ENCODE assay signal across 10 cellular contexts in the genomic region with DNA sequence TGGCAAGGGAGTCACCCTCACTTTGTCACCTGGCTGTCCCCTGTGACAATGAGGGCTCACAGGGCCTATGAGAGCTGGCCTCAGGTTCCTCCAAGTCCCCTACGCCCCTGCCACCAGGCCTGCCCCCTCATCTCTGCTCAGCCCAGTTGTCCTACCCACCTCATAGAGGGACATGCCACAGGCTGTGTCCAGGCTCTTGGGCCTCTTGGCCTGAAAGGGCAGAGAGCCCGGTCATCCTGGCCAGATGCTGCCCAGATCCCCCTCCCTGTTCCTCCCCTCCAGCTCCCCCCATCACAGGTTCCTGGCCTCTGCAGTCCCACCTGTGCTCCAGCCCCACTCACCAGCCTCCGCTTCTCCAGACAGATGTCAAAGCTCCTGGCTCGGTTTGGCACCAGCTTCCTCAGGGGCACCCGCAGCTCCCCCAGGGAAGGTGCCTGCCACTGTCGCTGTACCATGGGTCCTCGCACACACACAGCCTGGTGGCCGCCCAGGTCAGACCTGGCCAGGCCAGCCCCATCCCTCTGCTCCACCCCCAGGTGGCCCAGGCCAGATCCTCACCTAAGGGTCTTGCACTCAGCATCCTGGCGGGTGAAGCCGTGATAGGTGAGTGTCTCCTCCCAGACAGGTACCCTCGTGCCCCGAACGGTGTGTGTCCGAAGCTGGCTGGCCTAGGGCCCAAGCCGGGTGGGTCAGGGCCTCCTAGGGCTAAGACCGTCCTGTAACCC. TPM values are rescaled to one million over a fixed set of nuclear protein-coding genes. Genes with fewer than 3 reads are reported as not detected.
DNase-seq lines count a peak whose midpoint lies in the region; ATAC-seq and TF ChIP-seq lines count a peak whose summit lies in the region.
"Had no signal": no experiment of that assay in that cellular context is flagged by ENCODE, and none has a peak within 500 bp of the region (broad histone marks: within the 10 kb centered on the region; RNA-seq: fewer than 3 reads in every experiment).

No MANE protein-coding gene starts in this region.

- H3K4me1 Mint-ChIP-seq in T-helper 2 cell treated with Interferon-gamma antibody and Interleukin-4, amounts not matched to agents 5 μg/mL and 100 μg/mL, for 36 hours (ENCODE audit: low read depth), result peaks cover 31% of the 10 kb centered on the region
- H3K4me1 Mint-ChIP-seq in WTC11 (peaks cover 45% of the 10 kb centered on the region), immature natural killer cell (peaks cover 42 to 44% of the 10 kb centered on the region in 2 donors)

- peaks cover 24 to 37% (median 34%) of the 10 kb centered on the region in 4 donors for H3K36me3 ChIP-seq in stomach

- peaks cover 24% of the 10 kb centered on the region for H3K36me3 Mint-ChIP-seq in T-helper 2 cell treated with Interferon-gamma antibody and Interleukin-4, amounts not matched to agents 5 μg/mL and 100 μg/mL, for 36 hours (ENCODE audit: low read depth)
- H3K36me3 Mint-ChIP-seq in WTC11 (peaks cover 15% of the 10 kb centered on the region), immature natural killer cell (peaks cover 0 to 12% (median 0%) of the 10 kb centered on the region in 3 donors)

- peaks cover 3% of the 10 kb centered on the region for H3K27me3 Mint-ChIP-seq in T-helper 2 cell treated with Interferon-gamma antibody and Interleukin-4, amounts not matched to agents 5 μg/mL and 100 μg/mL, for 36 hours (ENCODE audit: low read depth)
- H3K27me3 Mint-ChIP-seq in WTC11 (ENCODE audit: low read depth) (peaks cover 39% of the 10 kb centered on the region), immature natural killer cell (ENCODE audit: low read depth in 3 of 3) (peaks cover 8 to 17% (median 12%) of the 10 kb centered on the region in 3 donors)

- POLR2A ChIA-PET in WTC11 (lab: Charles Lee), result interaction anchor here (0.9 to 3.3 kb wide), 2 partner anchors 15 to 32 kb away, joined by 3 to 13 read pairs; a partner anchor contains a TSS

- no peaks in the 10 kb centered on the region for H3K9me3 Mint-ChIP-seq in T-helper 2 cell treated with Interferon-gamma antibody and Interleukin-4, amounts not matched to agents 5 μg/mL and 100 μg/mL, for 36 hours
- H3K9me3 Mint-ChIP-seq in WTC11 (no peaks in the 10 kb centered on the region; the same call in 1 of the 2 replicates), immature natural killer cell (no peaks in the 10 kb centered on the region)

- H3K9me3 ChIP-seq in stomach, result no peaks in the 10 kb centered on the region

- TF ChIP-seq CTCF in WTC11 (IDR thresholded peaks at IDR 0.05), result no peak
- no peak for TF ChIP-seq CTCF in stomach (IDR thresholded peaks at IDR 0.05)

- DNase-seq in T-helper 2 cell treated with Interferon-gamma antibody and Interleukin-4, amounts not matched to agents 5 μg/mL and 100 μg/mL, for 36 hours (ENCODE audit: low spot score), result no peak
- DNase-seq in T-helper 2 cell (no peak), WTC11 (ENCODE audit: low spot score) (no peak), immature natural killer cell (peak in 1 of 3 donors; percentile 9), stomach (no peak), DMS153 treated with DMSO at 0.1 percent for 48 hours (lab: John Stamatoyannopoulos, UW; ENCODE audit: unreplicated experiment) (no peak)
- no peak for DNase-seq in stimulated activated naive CD4-positive, alpha-beta T cell treated with Interleukin-2 at 50 U/mL for 16 hours (lab: John Stamatoyannopoulos, UW)
- DNase-seq in stimulated activated CD4-positive, alpha-beta T cell treated with anti-CD3 and anti-CD28 coated beads, Interleukin-4, amount 100 ng/mL, for 4 hours, result no peak

- peak overlapping the region; percentile 98 for H3K27ac Mint-ChIP-seq in T-helper 2 cell treated with Interferon-gamma antibody and Interleukin-4, amounts not matched to agents 5 μg/mL and 100 μg/mL, for 36 hours
- H3K27ac Mint-ChIP-seq in WTC11, result no peak overlapping the region
- H3K27ac Mint-ChIP-seq in immature natural killer cell, result peak overlapping the region; percentile 97 to 99 (median 98)

- peak overlapping the region; percentile 45 to 85 (median 73) for H3K27ac ChIP-seq in stomach

- H3K27me3 ChIP-seq in stomach, result peaks cover 0 to 32% (median 5%) of the 10 kb centered on the region in 3 donors

- no peak for TF ChIP-seq POLR2A in stomach (IDR thresholded peaks at IDR 0.05)

- ATAC-seq in WTC11, result no peak

- peak overlapping the region; percentile 83 for H3K4me3 Mint-ChIP-seq in T-helper 2 cell treated with Interferon-gamma antibody and Interleukin-4, amounts not matched to agents 5 μg/mL and 100 μg/mL, for 36 hours
- H3K4me3 Mint-ChIP-seq in WTC11 (no peak overlapping the region), immature natural killer cell (peak overlapping the region; percentile 80 to 88 (median 85))

- WGBS in stomach, 5 donors, result 89 to 94% (median 90%) methylated on average over 9 to 16 of the region's 16 CpGs

- H3K4me3 ChIP-seq in stomach, result peak overlapping the region in 2 of 4 donors; percentile 36 to 42

- CTCF ChIA-PET in WTC11 (lab: Charles Lee), result interaction anchor here (0.6 to 10.2 kb wide), 37 partner anchors 9 to 415 kb away, joined by 3 to 200 read pairs (median 4); a partner anchor contains a TSS

- intact Hi-C loops in stomach (cut with DNase I; ENCODE audit: low total_unique reads), result no loop called here

- no peak for TF ChIP-seq EP300 in stomach (IDR thresholded peaks at IDR 0.05)

- H3K4me1 ChIP-seq in stomach, result peaks cover 16 to 27% (median 20%) of the 10 kb centered on the region in 4 donors

TF ChIP-seq in WTC11, 78 proteins besides CTCF, POLR2A, EP300 and RAD21:
- TF ChIP-seq, protein P1, sequence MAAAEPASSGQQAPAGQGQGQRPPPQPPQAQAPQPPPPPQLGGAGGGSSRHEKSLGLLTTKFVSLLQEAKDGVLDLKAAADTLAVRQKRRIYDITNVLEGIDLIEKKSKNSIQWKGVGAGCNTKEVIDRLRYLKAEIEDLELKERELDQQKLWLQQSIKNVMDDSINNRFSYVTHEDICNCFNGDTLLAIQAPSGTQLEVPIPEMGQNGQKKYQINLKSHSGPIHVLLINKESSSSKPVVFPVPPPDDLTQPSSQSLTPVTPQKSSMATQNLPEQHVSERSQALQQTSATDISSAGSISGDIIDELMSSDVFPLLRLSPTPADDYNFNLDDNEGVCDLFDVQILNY (CRISPR knock-in tag; IDR thresholded peaks at IDR 0.05), result no peak
- 0 out of 2 replicates have a peak, but pooled peaks have one; percentile 60 for TF ChIP-seq TCF7 (CRISPR knock-in tag; IDR thresholded peaks at IDR 0.05; ENCODE audit: low read depth)

RNA-seq across cellular contexts. Expression of a gene that starts 8.2 kb away (rescaled TPM):
- total RNA-seq in WTC11 (2021), result 201 to 231 TPM (median 213 TPM) in 3 replicates
- polyA plus RNA-seq in immature natural killer cell, result 100 to 1,000 TPM; 173 to 261 (median 195) TPM
- 100 to 1,000 TPM; 186 to 806 (median 497) TPM for total RNA-seq in stomach
- polyA plus RNA-seq in stomach, result 100 to 1,000 TPM; 148 to 193 (median 181) TPM

RNA-seq across cellular contexts. Expression of a gene that starts 14.8 kb away (rescaled TPM):
- total RNA-seq in WTC11 (2021), result 7.6 to 8.3 TPM (median 7.8 TPM) in 3 replicates
- polyA plus RNA-seq in immature natural killer cell, result 10 to 100 TPM; 10.1 to 13.4 (median 12.3) TPM
- 100 to 1,000 TPM in 1 of 5 donors, 1 to 10 TPM in 2, not detected in 2; 4.6 to 333 (median 8.8) TPM for total RNA-seq in stomach
- 10 to 100 TPM; 15.0 to 41.0 (median 19.5) TPM for polyA plus RNA-seq in stomach

RNA-seq across cellular contexts. Expression of a gene that starts 24.7 kb away (rescaled TPM):
- 0.21 TPM in 1 of 3 replicates, not detected in the others for total RNA-seq in WTC11 (2021)
- polyA plus RNA-seq in immature natural killer cell, result not detected
- total RNA-seq in stomach, result not detected
- polyA plus RNA-seq in stomach, result not detected
- total RNA-seq: epithelial cell of proximal tubule, skeletal muscle tissue had no signal

RNA-seq across cellular contexts. Expression of a gene that starts 31.3 kb away (rescaled TPM):
- total RNA-seq in WTC11 (2021) (1,404 to 1,452 TPM (median 1,412 TPM) in 3 replicates), stomach (100 to 1,000 TPM; 393 to 726 (median 523) TPM)
- polyA plus RNA-seq in immature natural killer cell (1,000 to 10,000 TPM in 1 of 3 donors, 100 to 1,000 TPM in 2; 898 to 1,247 (median 930) TPM), stomach (1,000 to 10,000 TPM in 2 of 3 donors, 100 to 1,000 TPM in 1; 670 to 2,840 (median 1,703) TPM)

RNA-seq across cellular contexts. Expression of a gene that starts 35.6 kb away (rescaled TPM):
- total RNA-seq in WTC11 (2021), result 0.27 TPM in 1 of 3 replicates, not detected in the others
- polyA plus RNA-seq in immature natural killer cell, result under 1 TPM in 2 of 3 donors, not detected in 1; 0.41 to 0.98 TPM
- 10 to 100 TPM in 1 of 5 donors, 1 to 10 TPM in 2, under 1 TPM in 1, not detected in 1; 0.45 to 17.1 (median 1.1) TPM for total RNA-seq in stomach
- 1 to 10 TPM; 7.5 to 9.1 (median 8.7) TPM for polyA plus RNA-seq in stomach
- total RNA-seq: epithelial cell of proximal tubule, skeletal muscle tissue had no signal
